In genomic region chr19:38360839-38361631, GRCh38 we compare ENCODE assay signal across 6 cellular contexts. TPM values are rescaled to one million over a fixed set of nuclear protein-coding genes. Genes with fewer than 3 reads are reported as not detected.
A peak's percentile ranks its signal among the peaks of the same experiment; 100 is the strongest.
DNase-seq lines count a peak whose midpoint lies in the region; ATAC-seq, FAIRE-seq and TF ChIP-seq lines count a peak whose summit lies in the region.

No MANE protein-coding gene starts in this region.

- DNase-seq in OCI-LY7 (ENCODE audit: low spot score) (no peak), endothelial cell (ENCODE audit: low spot score) (no peak), KG1 (lab: John Stamatoyannopoulos, UW) (no peak), GM12892 (ENCODE audit: insufficient read length) (no peak)

- H3K79me2 ChIP-seq in OCI-LY7 (ENCODE audit: insufficient read depth, low read depth, low read length), result no peaks in the 10 kb centered on the region

- peaks cover 6% of the 10 kb centered on the region for H3K36me3 Mint-ChIP-seq in endothelial cell (ENCODE audit: low read depth, unreplicated experiment)

- no peak for TF ChIP-seq CTCF in OCI-LY7 (conservative IDR thresholded peaks at IDR 0.05; ENCODE audit: low read length)
- no peak for TF ChIP-seq CTCF in endothelial cell (IDR thresholded peaks at IDR 0.05; ENCODE audit: unreplicated experiment)

- H2AFZ ChIP-seq in OCI-LY7 (ENCODE audit: low read length), result 0 out of 2 replicates have a peak overlapping the region, but pooled peaks have one; percentile 32

- no peaks in the 10 kb centered on the region for H3K9me3 Mint-ChIP-seq in endothelial cell (ENCODE audit: unreplicated experiment)

- intact Hi-C loops in OCI-LY7 (cut with micrococcal nuclease; ENCODE audit: unreplicated experiment), result no loop called here

- ATAC-seq in HG02973 (IDR thresholded peaks at IDR 0.05; ENCODE audit: unreplicated experiment), result no peak

- BruUV-seq in OCI-LY7 (replicated peaks; lab: Mats Ljungman, UMichigan), result no TSS peak

- no peaks in the 10 kb centered on the region for H4K20me1 ChIP-seq in OCI-LY7 (ENCODE audit: insufficient read depth, low read length)

- FAIRE-seq in GM12892 (lab: Jason Lieb, UNC), result no peak

- H3K4me3 Mint-ChIP-seq in endothelial cell (ENCODE audit: unreplicated experiment), result peak overlapping the region; percentile 86

- H3K27ac ChIP-seq in OCI-LY7 (ENCODE audit: low read depth, low read length, poor library complexity, severe bottlenecking), result no peak overlapping the region

- peak overlapping the region; percentile 90 for H3K4me2 ChIP-seq in OCI-LY7 (ENCODE audit: low read length)
- H3K4me2 ChIP-seq in skeletal muscle satellite cell (ENCODE audit: low read length), result peak overlapping the region; percentile 88

- H3K4me1 ChIP-seq in OCI-LY7 (ENCODE audit: insufficient read depth, low read length, poor library complexity, severe bottlenecking) (peaks cover 11% of the 10 kb centered on the region), skeletal muscle satellite cell (ENCODE audit: control insufficient read depth, insufficient read depth, low read length) (peaks cover 4% of the 10 kb centered on the region)

- H3K36me3 ChIP-seq in OCI-LY7 (ENCODE audit: insufficient read depth, low read length), result no peaks in the 10 kb centered on the region
- no peaks in the 10 kb centered on the region for H3K36me3 ChIP-seq in skeletal muscle satellite cell (ENCODE audit: insufficient read depth, low read length)

- CTCF ChIA-PET in OCI-LY7 (lab: Charles Lee; ENCODE audit: unreplicated experiment), result interaction anchor here (0.6 kb wide), 1 partner anchor 41 kb away, joined by 4 read pairs; no protein-coding TSS in a partner anchor

- POLR2A ChIA-PET in OCI-LY7 (lab: Charles Lee), result interaction anchor here (0.6 to 1.8 kb wide), 2 partner anchors 13 to 139 kb away, joined by 3 to 10 read pairs; partner anchors contain the start of gene PSMD8

- H3K27me3 ChIP-seq in skeletal muscle satellite cell (ENCODE audit: control insufficient read depth, insufficient read depth, low read length), result peaks cover 47% of the 10 kb centered on the region

- H3K9me3 ChIP-seq in OCI-LY7 (ENCODE audit: low read length), result no peaks in the 10 kb centered on the region
- no peaks in the 10 kb centered on the region for H3K9me3 ChIP-seq in skeletal muscle satellite cell (replicated peaks; ENCODE audit: low read length)

- peak overlapping the region; percentile 18 for H3K27ac Mint-ChIP-seq in endothelial cell (ENCODE audit: unreplicated experiment)

- no peaks in the 10 kb centered on the region for H3K9me2 ChIP-seq in OCI-LY7 (ENCODE audit: insufficient read depth, low read length)

- peaks cover 7% of the 10 kb centered on the region for H3K4me1 Mint-ChIP-seq in endothelial cell (ENCODE audit: unreplicated experiment)

- peaks cover 24% of the 10 kb centered on the region for H3K27me3 Mint-ChIP-seq in endothelial cell (ENCODE audit: unreplicated experiment)

- H3K4me3 ChIP-seq in OCI-LY7 (ENCODE audit: low read depth, low read length, poor library complexity, severe bottlenecking), result peak overlapping the region; percentile 71
- peak overlapping the region; percentile 73 for H3K4me3 ChIP-seq in skeletal muscle satellite cell (ENCODE audit: low read length)

- no peak overlapping the region for H3K9ac ChIP-seq in skeletal muscle satellite cell (ENCODE audit: low read depth, low read length)

- TF ChIP-seq POLR2A in GM12892 (IDR thresholded peaks at IDR 0.05; ENCODE audit: low read depth, low read length), result no peak

RNA-seq across cellular contexts. Expression of gene PSMD8, which starts 13.3 kb away (rescaled TPM):
- total RNA-seq in OCI-LY7 (2014; rRNA removed; shearing (Covaris generic)), result 224 and 238 TPM in 2 replicates
- total RNA-seq in OCI-LY7 (2022) (158 and 169 TPM in 2 replicates), endothelial cell (ENCODE audit: unreplicated experiment) (137 TPM)
- total RNA-seq in skeletal muscle satellite cell (2012; rRNA removed), result 429 and 523 TPM in 2 replicates
- polyA plus RNA-seq in GM12892 (2012; ENCODE audit: missing spikeins), result 151 TPM

RNA-seq across cellular contexts. Expression of gene CATSPERG, which starts 25.4 kb away (rescaled TPM):
- total RNA-seq in OCI-LY7 (2014; rRNA removed; shearing (Covaris generic)), result 1.9 and 4.3 TPM in 2 replicates
- total RNA-seq in OCI-LY7 (2022), result 8.3 and 9.4 TPM in 2 replicates
- total RNA-seq in endothelial cell (ENCODE audit: unreplicated experiment), result 3.2 TPM
- 0.22 TPM in 1 of 2 replicates, not detected in the other for total RNA-seq in skeletal muscle satellite cell (2012; rRNA removed)
- 2.0 TPM for polyA plus RNA-seq in GM12892 (2012; ENCODE audit: missing spikeins)

RNA-seq across cellular contexts. Expression of gene GGN, which starts 26.8 kb away (rescaled TPM):
- total RNA-seq in OCI-LY7 (2014; rRNA removed; shearing (Covaris generic)), result not detected in 2 replicates
- 0.74 TPM in 1 of 2 replicates, not detected in the other for total RNA-seq in OCI-LY7 (2022)
- total RNA-seq in endothelial cell (ENCODE audit: unreplicated experiment), result 0.74 TPM
- under 0.01 and 0.25 TPM in 2 replicates for total RNA-seq in skeletal muscle satellite cell (2012; rRNA removed)
- not detected for polyA plus RNA-seq in GM12892 (2012; ENCODE audit: missing spikeins)

RNA-seq across cellular contexts. Expression of gene SPRED3, which starts 27.5 kb away (rescaled TPM):
- total RNA-seq in OCI-LY7 (2014; rRNA removed; shearing (Covaris generic)), result 0.09 and 1.0 TPM in 2 replicates
- total RNA-seq in OCI-LY7 (2022) (2.1 and 3.0 TPM in 2 replicates), endothelial cell (ENCODE audit: unreplicated experiment) (3.2 TPM)
- 3.1 and 3.5 TPM in 2 replicates for total RNA-seq in skeletal muscle satellite cell (2012; rRNA removed)
- polyA plus RNA-seq in GM12892 (2012; ENCODE audit: missing spikeins), result 0.42 TPM

RNA-seq across cellular contexts. Expression of gene KCNK6, which starts 41.4 kb away (rescaled TPM):
- total RNA-seq in OCI-LY7 (2014; rRNA removed; shearing (Covaris generic)), result 1.7 and 1.8 TPM in 2 replicates
- total RNA-seq in OCI-LY7 (2022) (5.4 and 6.9 TPM in 2 replicates), endothelial cell (ENCODE audit: unreplicated experiment) (15.8 TPM)
- 1.8 and 3.1 TPM in 2 replicates for total RNA-seq in skeletal muscle satellite cell (2012; rRNA removed)
- 0.28 TPM for polyA plus RNA-seq in GM12892 (2012; ENCODE audit: missing spikeins)
